1 cellular context compared by ENCODE assay signal in genomic region chr10:93068411-93069244, GRCh38.
TF ChIP-seq lines count a peak whose summit lies in the region.

No MANE protein-coding gene starts in this region.

TF ChIP-seq in A549, 52 proteins besides CTCF, POLR2A, EP300 and RAD21 (continued from another document):
- TF ChIP-seq HMGXB4 (CRISPR knock-in tag; IDR thresholded peaks at IDR 0.05; ENCODE audit: borderline replicate concordance) (no peak), ESRRA (IDR thresholded peaks at IDR 0.05; ENCODE audit: borderline replicate concordance, low read length) (no peak), ZC3H11A (IDR thresholded peaks at IDR 0.05) (no peak), FOSB (CRISPR knock-in tag; IDR thresholded peaks at IDR 0.05) (no peak), ZNF302 (CRISPR knock-in tag; IDR thresholded peaks at IDR 0.05) (no peak), RCOR1 (IDR thresholded peaks at IDR 0.05; ENCODE audit: low read depth, low read length) (no peak), CBX8 (IDR thresholded peaks at IDR 0.05) (no peak), NFE2L2 (conservative IDR thresholded peaks at IDR 0.05; ENCODE audit: low read length) (no peak)
